15 cellular contexts compared by ENCODE assay signal in genomic region chr10:120131183-120131582, GRCh38.
DNase-seq lines count a peak whose midpoint lies in the region; ATAC-seq, FAIRE-seq and TF ChIP-seq lines count a peak whose summit lies in the region.
"Had no signal": no experiment of that assay in that cellular context is flagged by ENCODE, and none has a peak within 500 bp of the region (broad histone marks: within the 10 kb centered on the region; RNA-seq: fewer than 3 reads in every experiment).

No MANE protein-coding gene starts in this region.

- H3K4me1 ChIP-seq in cardiac muscle cell (ENCODE audit: low read depth) = peaks cover 6% of the 10 kb centered on the region
- no peaks in the 10 kb centered on the region for H3K4me1 ChIP-seq in heart right ventricle

- 35 to 39% methylated on average over 3 of the region's 3 CpGs for WGBS in heart right ventricle, 2 donors

- no peak for TF ChIP-seq CTCF in cardiac muscle cell (IDR thresholded peaks at IDR 0.05; ENCODE audit: low read depth, low read length)
- no peak for TF ChIP-seq CTCF in heart right ventricle (IDR thresholded peaks at IDR 0.05)
- TF ChIP-seq CTCF in CD14-positive monocyte (IDR thresholded peaks at IDR 0.05) = no peak

- H3K27ac ChIP-seq in cardiac muscle cell (no peak overlapping the region), heart right ventricle (no peak overlapping the region)
- H3K27ac ChIP-seq: C4-2B had no signal

- DNase-seq in cardiac muscle cell (ENCODE audit: low read depth in 1 of 2, low spot score in 1 of 2) = peak; percentile 1 to 81
- no peak for DNase-seq in heart right ventricle
- DNase-seq in SW480 (ENCODE audit: low spot score) = peak; percentile 10
- peak; percentile 12 for DNase-seq in glomerular visceral epithelial cell (ENCODE audit: extremely low spot score)
- peak; percentile 37 for DNase-seq in urothelium cell line (ENCODE audit: low spot score)
- no peak for DNase-seq in NCI-H2227 (lab: John Stamatoyannopoulos, UW; ENCODE audit: unreplicated experiment)
- DNase-seq in CD14-positive monocyte (ENCODE audit: low spot score) = no peak
- DNase-seq: activated gamma-delta T cell; effector memory CD8-positive, alpha-beta T cell; left ventricle myocardium superior; NCI-H2171 treated with DMSO at 0.1 percent for 48 hours; stimulated activated CD8-positive, alpha-beta memory T cell treated with anti-CD3 and anti-CD28 coated beads, Interleukin-4, amount 100 ng/mL, for 48 hours; T-helper 9 cell had no signal

- H3K36me3 Mint-ChIP-seq in CD14-positive monocyte = no peaks in the 10 kb centered on the region

- H3K4me1 Mint-ChIP-seq in CD14-positive monocyte = no peaks in the 10 kb centered on the region

- FAIRE-seq in urothelium cell line (lab: Jason Lieb, UNC) = no peak

- no peak overlapping the region for H3K4me3 Mint-ChIP-seq in CD14-positive monocyte
- H3K4me3 Mint-ChIP-seq: effector memory CD8-positive, alpha-beta T cell had no signal

- H3K9me3 ChIP-seq in cardiac muscle cell (ENCODE audit: low read depth) = no peaks in the 10 kb centered on the region
- no peaks in the 10 kb centered on the region for H3K9me3 ChIP-seq in heart right ventricle

- H3K36me3 ChIP-seq in cardiac muscle cell (no peaks in the 10 kb centered on the region), heart right ventricle (no peaks in the 10 kb centered on the region)

- no peak for ATAC-seq in heart right ventricle
- ATAC-seq in HG03565 (IDR thresholded peaks at IDR 0.05; ENCODE audit: unreplicated experiment) = no peak
- ATAC-seq: effector memory CD8-positive, alpha-beta T cell; left ventricle myocardium superior had no signal

- intact Hi-C loops in heart right ventricle (cut with DNase I) = no loop called here
- intact Hi-C loops in CD14-positive monocyte (cut with micrococcal nuclease) = no loop called here

- peaks cover 1 to 18% (median 12%) of the 10 kb centered on the region in 3 donors for H3K27me3 Mint-ChIP-seq in CD14-positive monocyte (ENCODE audit: low read depth in 3 of 3)

- H3K27me3 ChIP-seq in cardiac muscle cell = no peaks in the 10 kb centered on the region
- peaks cover 0 to 30% (median 6%) of the 10 kb centered on the region in 7 donors for H3K27me3 ChIP-seq in heart right ventricle

- peaks cover 2 to 12% (median 5%) of the 10 kb centered on the region in 7 donors for H3K9me3 Mint-ChIP-seq in CD14-positive monocyte

- H3K4me3 ChIP-seq in cardiac muscle cell (no peak overlapping the region), heart right ventricle (no peak overlapping the region)

- no peak overlapping the region for H3K27ac Mint-ChIP-seq in CD14-positive monocyte
- H3K27ac Mint-ChIP-seq: effector memory CD8-positive, alpha-beta T cell had no signal

Comparison
In these comparisons a context has a peak if more than half of its experiments do, and no peak if none do; other contexts are left out.
1. DNase-seq: peak in cardiac muscle cell (2 of 2), SW480 (single experiment), glomerular visceral epithelial cell (single experiment) and urothelium cell line (single experiment); none in heart right ventricle (0 of 2), NCI-H2227 (single experiment) and CD14-positive monocyte (single experiment).